2 cellular contexts compared by ENCODE assay signal in genomic region chr6:35737413-35738211, GRCh38.
TF ChIP-seq lines count a peak whose summit lies in the region.

No MANE protein-coding gene starts in this region.

TF ChIP-seq in GM12891, 5 proteins besides CTCF, POLR2A, EP300 and RAD21:
- TF ChIP-seq POU2F2 (IDR thresholded peaks at IDR 0.05; ENCODE audit: low read depth, low read length) (no peak), TAF1 (IDR thresholded peaks at IDR 0.05; ENCODE audit: low read depth, low read length) (no peak), SPI1 (IDR thresholded peaks at IDR 0.05; ENCODE audit: low read depth, low read length) (no peak), POLR2AphosphoS5 (IDR thresholded peaks at IDR 0.05; ENCODE audit: low read depth, low read length) (no peak), PAX5 (IDR thresholded peaks at IDR 0.05; ENCODE audit: insufficient read depth, low read length, severe bottlenecking) (no peak)
TF ChIP-seq in GM12891: peak in this region for 0.

TF ChIP-seq in H1, 55 proteins besides CTCF, POLR2A, EP300 and RAD21:
- TF ChIP-seq TAF1 (IDR thresholded peaks at IDR 0.05; ENCODE audit: low read depth, low read length), result no peak
- no peak for TF ChIP-seq ATF2 (IDR thresholded peaks at IDR 0.05; ENCODE audit: low read length)
- no peak for TF ChIP-seq SRF (IDR thresholded peaks at IDR 0.05; ENCODE audit: low read depth, low read length)
- no peak for TF ChIP-seq ASH2L (IDR thresholded peaks at IDR 0.05; ENCODE audit: low read length)
- TF ChIP-seq CEBPB (IDR thresholded peaks at IDR 0.05; ENCODE audit: low read depth, low read length), result peak; percentile 70; the same call in 1 of the 2 replicates
